Comparison of ENCODE assay signal across 1 cellular context in the genomic region with DNA sequence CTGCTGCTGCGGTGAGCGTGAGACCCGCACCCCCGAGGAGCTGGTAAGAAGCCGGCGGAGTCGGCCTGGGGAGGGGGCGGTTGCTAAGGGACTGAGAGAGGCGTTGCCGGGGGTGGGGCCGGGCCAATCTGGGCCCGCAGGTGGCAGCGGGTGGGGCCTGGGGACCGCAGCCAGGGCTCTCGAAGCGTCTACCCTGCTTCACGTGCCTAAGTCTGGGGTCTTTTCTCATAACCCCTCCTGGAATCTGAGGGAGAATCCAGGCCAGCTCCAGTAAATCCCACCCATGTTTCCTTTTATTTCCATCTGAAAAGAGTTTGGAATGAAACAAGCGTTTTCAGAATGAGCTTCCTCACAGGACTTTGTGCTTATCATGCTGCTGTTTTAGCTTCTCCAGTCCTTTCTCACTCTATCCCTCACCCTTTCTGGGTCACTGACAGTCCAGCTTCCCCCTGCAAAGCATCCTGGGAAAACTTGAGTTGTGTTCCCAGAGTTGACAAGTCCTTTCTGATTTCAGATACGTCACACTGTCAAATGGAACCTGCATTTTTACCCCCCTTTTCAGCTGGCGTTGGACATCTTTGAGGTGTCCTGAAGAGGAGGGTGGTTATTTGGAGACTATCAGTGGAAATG.
TF ChIP-seq lines count a peak whose summit lies in the region.

No MANE protein-coding gene starts in this region.

TF ChIP-seq in SK-N-SH, 30 proteins besides CTCF, POLR2A, EP300 and RAD21:
- TF ChIP-seq POLR2AphosphoS5 (IDR thresholded peaks at IDR 0.05; ENCODE audit: low read depth, low read length): no peak
- no peak for TF ChIP-seq MEF2A (IDR thresholded peaks at IDR 0.05; ENCODE audit: borderline replicate concordance, low read depth)
